In the genomic region with DNA sequence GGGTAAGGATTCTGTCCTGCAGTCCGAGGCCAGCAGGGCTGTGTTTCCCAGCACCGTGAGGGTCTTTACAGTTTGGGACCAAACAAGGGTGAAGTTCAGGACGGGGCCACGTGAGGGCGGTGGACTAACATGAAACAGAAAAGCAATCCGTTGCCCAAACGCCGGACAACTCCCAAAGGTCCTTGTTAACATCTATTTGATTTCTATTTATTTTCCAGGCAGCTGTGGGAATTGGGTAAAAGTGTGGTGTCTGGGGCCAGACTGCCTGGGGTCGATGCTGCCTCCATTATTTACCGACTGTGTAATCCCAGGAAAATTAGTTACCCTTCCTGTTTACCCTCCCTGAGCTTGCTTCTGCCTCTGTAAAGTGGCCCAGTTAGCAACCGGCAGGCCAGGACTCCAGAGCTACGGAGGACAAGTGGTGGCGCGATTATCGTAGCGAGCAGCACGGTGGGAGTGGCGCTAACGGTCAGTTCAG, we compare ENCODE assay signal across 8 cellular contexts.
A peak's percentile ranks its signal among the peaks of the same experiment; 100 is the strongest.
DNase-seq lines count a peak whose midpoint lies in the region; ATAC-seq and TF ChIP-seq lines count a peak whose summit lies in the region.

No MANE protein-coding gene starts in this region.

- no peaks in the 10 kb centered on the region for H3K36me3 Mint-ChIP-seq in activated CD8-positive, alpha-beta T cell treated with anti-CD3 and anti-CD28 coated beads for 36 hours (ENCODE audit: low read depth)

- H3K4me1 ChIP-seq in esophagus squamous epithelium (peaks cover 0 to 20% (median 7%) of the 10 kb centered on the region in 3 donors), mucosa of descending colon (ENCODE audit: low read depth) (no peaks in the 10 kb centered on the region), stomach smooth muscle (ENCODE audit: control insufficient read depth, insufficient read depth, low read length) (peaks cover 8% of the 10 kb centered on the region)

- no peaks in the 10 kb centered on the region for H3K9me3 ChIP-seq in esophagus squamous epithelium
- H3K9me3 ChIP-seq in mucosa of descending colon: no peaks in the 10 kb centered on the region
- H3K9me3 ChIP-seq in stomach smooth muscle (ENCODE audit: control insufficient read depth in 2 of 2, low read length in 2 of 2): no peaks in the 10 kb centered on the region

- WGBS in esophagus squamous epithelium, 2 donors: 3 to 4% methylated on average over 17 to 19 of the region's 19 CpGs

- H3K27ac ChIP-seq in esophagus squamous epithelium (peak overlapping the region in 2 of 4 donors; percentile 3 to 7), stomach smooth muscle (ENCODE audit: low read length) (no peak overlapping the region)

- peak overlapping the region in 1 of 2 donors; percentile 51 for H3K9ac ChIP-seq in stomach smooth muscle (ENCODE audit: low read length in 2 of 2)

- POLR2A ChIA-PET in HEK293T (lab: Yijun Ruan, JAX): interaction anchor here (0.7 to 1.2 kb wide), 2 partner anchors 111 to 233 kb away, joined by 3 read pairs; no protein-coding TSS in a partner anchor
- POLR2A ChIA-PET in activated CD8-positive, alpha-beta T cell treated with anti-CD3 and anti-CD28 coated beads for 36 hours (lab: Charles Lee): no interaction called here

- CTCF ChIA-PET in HEK293T (lab: Yijun Ruan, JAX): interaction anchor here (0.5 to 4.4 kb wide), 27 partner anchors 8 to 340 kb away, joined by 3 to 45 read pairs (median 4); no protein-coding TSS in a partner anchor
- CTCF ChIA-PET in activated CD8-positive, alpha-beta T cell treated with anti-CD3 and anti-CD28 coated beads for 36 hours (lab: Charles Lee): interaction anchor here (0.7 to 4.4 kb wide), 34 partner anchors 9 to 243 kb away, joined by 3 to 30 read pairs (median 4); no protein-coding TSS in a partner anchor

- H3K27ac Mint-ChIP-seq in activated CD8-positive, alpha-beta T cell treated with anti-CD3 and anti-CD28 coated beads for 36 hours: no peak overlapping the region

- ATAC-seq in activated CD8-positive, alpha-beta T cell treated with anti-CD3 and anti-CD28 coated beads for 36 hours: peak; percentile 82
- ATAC-seq in mucosa of descending colon: peak; percentile 79
- no peak for ATAC-seq in HG03139 (IDR thresholded peaks at IDR 0.05; ENCODE audit: unreplicated experiment)

- H3K27me3 ChIP-seq in esophagus squamous epithelium (no peaks in the 10 kb centered on the region), stomach smooth muscle (ENCODE audit: control insufficient read depth in 1 of 2, insufficient read depth in 2 of 2, low read length in 2 of 2) (peaks cover 0 to 3% of the 10 kb centered on the region in 2 donors)

- H3K4me1 Mint-ChIP-seq in activated CD8-positive, alpha-beta T cell treated with anti-CD3 and anti-CD28 coated beads for 36 hours (ENCODE audit: low read depth): peaks cover 4% of the 10 kb centered on the region

- no peaks in the 10 kb centered on the region for H3K9me3 Mint-ChIP-seq in activated CD8-positive, alpha-beta T cell treated with anti-CD3 and anti-CD28 coated beads for 36 hours

- H3K4me3 Mint-ChIP-seq in activated CD8-positive, alpha-beta T cell treated with anti-CD3 and anti-CD28 coated beads for 36 hours: no peak overlapping the region

- intact Hi-C loops in activated CD8-positive, alpha-beta T cell treated with anti-CD3 and anti-CD28 coated beads for 36 hours (cut with micrococcal nuclease): loop anchor here (5.0 kb wide), 1 partner anchor 220 kb away; no protein-coding TSS in a partner anchor
- intact Hi-C loops in esophagus squamous epithelium (cut with DNase I) (no loop called here), mucosa of descending colon (cut with DNase I, micrococcal nuclease) (loop anchor here (5.0 to 10.0 kb wide), 2 partner anchors 218 to 220 kb away; no protein-coding TSS in a partner anchor)

- H3K4me3 ChIP-seq in esophagus squamous epithelium (peak overlapping the region in 3 of 4 donors; percentile 27 to 52 (median 27)), mucosa of descending colon (no peak overlapping the region), stomach smooth muscle (ENCODE audit: low read length in 2 of 2) (peak overlapping the region; percentile 61 to 70)

- no peak for TF ChIP-seq POLR2A in esophagus squamous epithelium (IDR thresholded peaks at IDR 0.05)

- TF ChIP-seq CTCF in activated CD8-positive, alpha-beta T cell treated with anti-CD3 and anti-CD28 coated beads for 36 hours (IDR thresholded peaks at IDR 0.05): peak; percentile 70
- TF ChIP-seq CTCF in esophagus squamous epithelium (IDR thresholded peaks at IDR 0.05): peak; percentile 40 to 85 (median 76)
- no peak for TF ChIP-seq CTCF in mucosa of descending colon (IDR thresholded peaks at IDR 0.05)

- DNase-seq in D341Med (ENCODE audit: low spot score): peak; percentile 80
- DNase-seq in HEK293T (ENCODE audit: extremely low spot score): peak; percentile 83
- peak; percentile 56 for DNase-seq in NCI-H345 treated with DMSO at 0.1 percent for 48 hours (lab: John Stamatoyannopoulos, UW; ENCODE audit: unreplicated experiment)
- DNase-seq in activated CD8-positive, alpha-beta T cell treated with anti-CD3 and anti-CD28 coated beads for 36 hours: peak; percentile 81
- no peak for DNase-seq in esophagus squamous epithelium (lab: John Stamatoyannopoulos, UW)
- DNase-seq in mucosa of descending colon: peak in 2 of 3 donors; percentile 67 to 78

- H3K27me3 Mint-ChIP-seq in activated CD8-positive, alpha-beta T cell treated with anti-CD3 and anti-CD28 coated beads for 36 hours: peaks cover 15% of the 10 kb centered on the region

- H3K36me3 ChIP-seq in esophagus squamous epithelium (no peaks in the 10 kb centered on the region), mucosa of descending colon (ENCODE audit: low read depth) (no peaks in the 10 kb centered on the region), stomach smooth muscle (ENCODE audit: control insufficient read depth in 2 of 2, insufficient read depth in 2 of 2, low read length in 2 of 2) (no peaks in the 10 kb centered on the region)

TF ChIP-seq in HEK293T, 16 proteins besides CTCF, POLR2A, EP300 and RAD21:
- TF ChIP-seq LEF1 (IDR thresholded peaks at IDR 0.05; ENCODE audit: borderline replicate concordance): no peak
- TF ChIP-seq ELF4 (IDR thresholded peaks at IDR 0.05): no peak
- no peak for TF ChIP-seq FOXK2 (IDR thresholded peaks at IDR 0.05)
- TF ChIP-seq FOXA1 (IDR thresholded peaks at IDR 0.05): no peak
- TF ChIP-seq CTBP1 (IDR thresholded peaks at IDR 0.05; ENCODE audit: borderline replicate concordance): no peak
- no peak for TF ChIP-seq ARNT (IDR thresholded peaks at IDR 0.05)
- TF ChIP-seq HDGF (IDR thresholded peaks at IDR 0.05; ENCODE audit: borderline replicate concordance): no peak
